In genomic region chr14:60248697-60249314, GRCh38 we compare ENCODE assay signal across 8 cellular contexts. TPM values are rescaled to one million over a fixed set of nuclear protein-coding genes. Genes with fewer than 3 reads are reported as not detected.
DNase-seq lines count a peak whose midpoint lies in the region; ATAC-seq and TF ChIP-seq lines count a peak whose summit lies in the region.

PPM1A (plus strand) TSS chr14:60249221; CDS start chr14:60282704, 33,483 bp downstream.

- H3K27me3 Mint-ChIP-seq in T-helper 17 cell, result no peaks in the 10 kb centered on the region

- H3K4me3 Mint-ChIP-seq in T-helper 17 cell, result peak within 1 kb of the TSS; percentile 92

- TF ChIP-seq CTCF in prostate gland (IDR thresholded peaks at IDR 0.05), result no peak

- no peaks in the 10 kb centered on the region for H3K9me3 ChIP-seq in T-helper 17 cell (ENCODE audit: control insufficient read depth, low read length, poor library complexity, severe bottlenecking)
- H3K9me3 ChIP-seq in prostate gland, result no peaks in the 10 kb centered on the region

- TF ChIP-seq POLR2A in prostate gland (IDR thresholded peaks at IDR 0.05), result peak; percentile 87

- no peaks in the 10 kb centered on the region for H3K36me3 ChIP-seq in prostate gland

- WGBS in prostate gland, result under 1% methylated on average over 67 of the region's 73 CpGs

- ATAC-seq in GM18498 (IDR thresholded peaks at IDR 0.05; ENCODE audit: unreplicated experiment) (peak; percentile 73), HG02885 (IDR thresholded peaks at IDR 0.05; ENCODE audit: poor library complexity, unreplicated experiment) (peak; percentile 72), T-helper 17 cell (peak; percentile 77), left ventricle myocardium superior (peak; percentile 91)

- H3K4me3 ChIP-seq in prostate gland, result peak within 1 kb of the TSS; percentile 90 to 95

- DNase-seq in NCI-H187 (lab: John Stamatoyannopoulos, UW), result peak; percentile 95 to 97
- DNase-seq in T-helper 17 cell, result peak; percentile 91 to 96 (median 93)
- DNase-seq in amygdala (lab: John Stamatoyannopoulos, UW), result peak; percentile 49 to 96 (median 90)
- peak; percentile 98 for DNase-seq in left ventricle myocardium superior
- peak; percentile 95 for DNase-seq in prostate gland (ENCODE audit: low spot score)
- DNase-seq in ureter (ENCODE audit: low spot score), result peak; percentile 97

- intact Hi-C loops in left ventricle myocardium superior (cut with micrococcal nuclease) (no loop called here), prostate gland (cut with DNase I) (loop anchor here (2.0 to 5.0 kb wide), 2 partner anchors 156 to 398 kb away; partner anchors contain the start of gene SIX1)

- peak within 1 kb of the TSS; percentile 99 for H3K27ac ChIP-seq in prostate gland

- H3K4me1 Mint-ChIP-seq in T-helper 17 cell, result peaks cover 47% of the 10 kb centered on the region

- H3K36me3 Mint-ChIP-seq in T-helper 17 cell (ENCODE audit: low read depth), result no peaks in the 10 kb centered on the region

- H3K4me1 ChIP-seq in prostate gland (replicated peaks), result peaks cover 7% of the 10 kb centered on the region

- no peaks in the 10 kb centered on the region for H3K27me3 ChIP-seq in prostate gland (replicated peaks; ENCODE audit: insufficient read depth)

- H3K27ac Mint-ChIP-seq in T-helper 17 cell, result peak within 1 kb of the TSS; percentile 99

RNA-seq across cellular contexts. Expression of gene PPM1A, which starts in this region (rescaled TPM):
- total RNA-seq in T-helper 17 cell, result 100 to 1,000 TPM in 1 of 2 donors, 10 to 100 TPM in 1; 67.2 to 111 TPM
- 117 TPM for total RNA-seq in left ventricle myocardium superior
- 10 to 100 TPM; 41.4 to 50.6 TPM for total RNA-seq in prostate gland
- 41.2 TPM for total RNA-seq in ureter

Comparison
In these comparisons a context has a peak if more than half of its experiments do, and no peak if none do; other contexts are left out.
1. Peak in every context shown above with its lines: DNase-seq, ATAC-seq, H3K4me3 ChIP-seq and H3K27ac ChIP-seq.